Comparison of ENCODE assay signal across 23 cellular contexts in the genomic region with DNA sequence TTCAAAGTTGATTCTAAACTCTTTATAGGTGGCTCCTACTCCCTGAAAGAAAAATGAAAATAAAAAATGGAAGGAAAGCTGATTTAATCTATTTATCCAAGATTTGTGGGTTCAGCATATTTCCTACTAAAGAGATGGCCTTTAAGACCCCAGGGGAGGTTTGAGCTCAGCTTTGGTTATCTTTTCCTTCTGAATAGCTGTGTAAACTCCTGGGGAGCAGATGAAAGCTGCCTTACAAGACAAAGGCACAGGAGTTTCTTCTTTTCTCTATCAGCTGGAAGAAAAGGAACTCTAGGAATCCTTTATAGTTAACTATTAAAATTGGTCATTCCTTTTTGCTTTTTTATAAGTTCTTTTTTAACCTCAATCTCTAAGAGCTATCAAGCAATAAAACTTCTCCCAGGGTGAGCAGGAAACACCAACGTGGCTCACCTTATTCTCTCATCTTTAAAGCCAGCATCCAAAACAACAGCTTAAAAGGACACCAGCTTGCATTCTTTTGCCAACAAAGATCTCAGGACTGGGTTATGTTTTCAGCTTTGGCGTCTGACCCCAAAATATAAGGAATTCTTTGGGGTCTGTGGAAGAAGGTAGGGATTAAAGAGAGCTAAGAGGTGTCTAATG.
A peak's percentile ranks its signal among the peaks of the same experiment; 100 is the strongest.
DNase-seq lines count a peak whose midpoint lies in the region; FAIRE-seq and TF ChIP-seq lines count a peak whose summit lies in the region.
"Had no signal": no experiment of that assay in that cellular context is flagged by ENCODE, and none has a peak within 500 bp of the region (broad histone marks: within the 10 kb centered on the region; RNA-seq: fewer than 3 reads in every experiment).

No MANE protein-coding gene starts in this region.

- BruUV-seq in endothelial cell of umbilical vein (replicated peaks; lab: Mats Ljungman, UMichigan), result TSS peak; percentile 37

- no peak overlapping the region for H3K4me3 ChIP-seq in endothelial cell of umbilical vein (replicated peaks in 1 of 3; ENCODE audit: insufficient read depth in 1 of 3, low read depth in 1 of 3, low read length in 3 of 3)
- no peak overlapping the region for H3K4me3 ChIP-seq in parathyroid adenoma (ENCODE audit: low read depth, low read length)
- no peak overlapping the region for H3K4me3 ChIP-seq in vagina
- H3K4me3 ChIP-seq: breast epithelium, lung, psoas muscle, SK-N-MC, stomach, tibial artery had no signal

- H3K36me3 ChIP-seq in endothelial cell of umbilical vein (ENCODE audit: control insufficient read depth in 2 of 2, extremely low read depth in 1 of 2, insufficient read depth in 2 of 2, low read length in 2 of 2), result no peaks in the 10 kb centered on the region
- no peaks in the 10 kb centered on the region for H3K36me3 ChIP-seq in parathyroid adenoma (ENCODE audit: control insufficient read depth, insufficient read depth, low read length)
- no peaks in the 10 kb centered on the region for H3K36me3 ChIP-seq in vagina
- H3K36me3 ChIP-seq: breast epithelium, stomach, tibial artery had no signal

- peak overlapping the region; percentile 41 for H3K4me2 ChIP-seq in endothelial cell of umbilical vein (ENCODE audit: insufficient read depth, low read length)
- H3K4me2 ChIP-seq in parathyroid adenoma (ENCODE audit: low read length), result no peak overlapping the region

- H3K27ac ChIP-seq in endothelial cell of umbilical vein (ENCODE audit: insufficient read depth, low read depth, low read length) (no peak overlapping the region), parathyroid adenoma (no peak overlapping the region), vagina (no peak overlapping the region)
- H3K27ac ChIP-seq: breast epithelium, psoas muscle, SK-N-MC, stomach, tibial artery had no signal

- no peaks in the 10 kb centered on the region for H3K9me1 ChIP-seq in endothelial cell of umbilical vein (replicated peaks; ENCODE audit: control insufficient read depth, extremely low read depth, insufficient read depth, low read length)

- dilution Hi-C loops in endothelial cell of umbilical vein (cut with MboI; ENCODE audit: extremely low pct_ligation_motif_present, low sequenced_read_pairs), result no loop called here

- H3K4me1 ChIP-seq in endothelial cell of umbilical vein (ENCODE audit: control insufficient read depth, extremely low read depth, insufficient read depth, low read length) (peaks cover 25% of the 10 kb centered on the region), parathyroid adenoma (peaks cover 16% of the 10 kb centered on the region), vagina (peaks cover under 1% of the 10 kb centered on the region)
- H3K4me1 ChIP-seq: breast epithelium, tibial artery had no signal

- no peak for TF ChIP-seq POLR2A in endothelial cell of umbilical vein (IDR thresholded peaks at IDR 0.05; ENCODE audit: low read depth, low read length)
- no peak for TF ChIP-seq POLR2A in vagina (IDR thresholded peaks at IDR 0.05)

- FAIRE-seq in endothelial cell of umbilical vein (lab: Jason Lieb, UNC), result no peak
- FAIRE-seq: colon, kidney had no signal

- H2AFZ ChIP-seq in endothelial cell of umbilical vein (ENCODE audit: low read depth, low read length) (no peak overlapping the region), parathyroid adenoma (peak overlapping the region; percentile 56)

- intact Hi-C loops in endothelial cell of umbilical vein (cut with micrococcal nuclease) (no loop called here), vagina (cut with DNase I) (no loop called here)

- POLR2A ChIA-PET in endothelial cell of umbilical vein (lab: Charles Lee), result interaction anchor here (0.9 kb wide), 1 partner anchor 8 kb away, joined by 4 read pairs; no protein-coding TSS in a partner anchor

- CTCF ChIA-PET in endothelial cell of umbilical vein (lab: Charles Lee), result interaction anchor here (0.8 to 2.6 kb wide), 7 partner anchors 8 to 54 kb away, joined by 3 to 14 read pairs (median 4); no protein-coding TSS in a partner anchor

- H4K20me1 ChIP-seq in endothelial cell of umbilical vein (replicated peaks; ENCODE audit: control insufficient read depth, extremely low read depth, insufficient read depth, low read length), result no peaks in the 10 kb centered on the region

- TF ChIP-seq CTCF in endothelial cell of umbilical vein (IDR thresholded peaks at IDR 0.05; ENCODE audit: extremely low read depth in 1 of 2, insufficient read depth in 1 of 2, low read depth in 1 of 2, low read length in 2 of 2) (no peak), parathyroid adenoma (IDR thresholded peaks at IDR 0.05) (no peak), vagina (IDR thresholded peaks at IDR 0.05) (no peak)

- H3K27me3 ChIP-seq in endothelial cell of umbilical vein (ENCODE audit: control insufficient read depth in 2 of 2, insufficient read depth in 2 of 2, low read length in 2 of 2), result no peaks in the 10 kb centered on the region
- H3K27me3 ChIP-seq in parathyroid adenoma (ENCODE audit: control insufficient read depth, insufficient read depth, low read length), result no peaks in the 10 kb centered on the region
- H3K27me3 ChIP-seq in vagina, result no peaks in the 10 kb centered on the region
- H3K27me3 ChIP-seq: breast epithelium, stomach, tibial artery had no signal

- H3K9ac ChIP-seq in endothelial cell of umbilical vein (replicated peaks; ENCODE audit: extremely low read depth, insufficient read depth, low read length) (no peak overlapping the region), parathyroid adenoma (no peak overlapping the region)

- H3K9me3 ChIP-seq in endothelial cell of umbilical vein (replicated peaks; ENCODE audit: control insufficient read depth, insufficient read depth, low read length) (no peaks in the 10 kb centered on the region), parathyroid adenoma (ENCODE audit: control insufficient read depth, low read length) (no peaks in the 10 kb centered on the region), vagina (no peaks in the 10 kb centered on the region)
- H3K9me3 ChIP-seq: breast epithelium, psoas muscle, stomach, tibial artery had no signal

- DNase-seq in DMS79 treated with DMSO at 0.1 percent for 48 hours (lab: John Stamatoyannopoulos, UW) (peak; percentile 80), DMS79 (lab: John Stamatoyannopoulos, UW) (no peak), NCI-H146 (lab: John Stamatoyannopoulos, UW) (peak; percentile 62), endothelial cell of umbilical vein (ENCODE audit: low read depth, low spot score) (peak; percentile 10), vagina (ENCODE audit: extremely low spot score in 2 of 2) (no peak), MV-4-11 (lab: John Stamatoyannopoulos, UW) (no peak), ureter (ENCODE audit: low spot score) (no peak)
- DNase-seq: activated CD4-positive, alpha-beta T cell treated with anti-CD3 and anti-CD28 coated beads, Interleukin-2, amount 10 ng/mL, durations not matched to agents 24 days and 14 days; activated naive CD4-positive, alpha-beta T cell treated with anti-CD3 and anti-CD28 coated beads, Interleukin-2, amount 10 ng/mL, durations not matched to agents 7 days and 5 days; effector memory CD4-positive, alpha-beta T cell; KG1; kidney; NCI-H1694 treated with DMSO at 0.1 percent for 48 hours; psoas muscle; stimulated activated CD8-positive, alpha-beta memory T cell treated with anti-CD3 and anti-CD28 coated beads, Interleukin-4, amount 100 ng/mL, for 48 hours; T-helper 2 cell; tibial artery had no signal

- H3K79me2 ChIP-seq in endothelial cell of umbilical vein (ENCODE audit: control insufficient read depth, insufficient read depth, low read length) (no peaks in the 10 kb centered on the region), parathyroid adenoma (no peaks in the 10 kb centered on the region)

TF ChIP-seq in endothelial cell of umbilical vein, 7 proteins besides CTCF, POLR2A, EP300 and RAD21:
- TF ChIP-seq EZH2 (IDR thresholded peaks at IDR 0.05; ENCODE audit: borderline replicate concordance, low read depth, low read length, severe bottlenecking) (no peak), JUN (IDR thresholded peaks at IDR 0.05; ENCODE audit: borderline replicate concordance, insufficient read depth, insufficient read length, low read depth) (no peak), MYC (IDR thresholded peaks at IDR 0.05; ENCODE audit: low read depth, low read length) (no peak), GATA2 (IDR thresholded peaks at IDR 0.05; ENCODE audit: insufficient read depth, insufficient read length, low read depth, low read length) (no peak), FOS (IDR thresholded peaks at IDR 0.05; ENCODE audit: borderline replicate concordance, insufficient read depth, low read length) (no peak), POLR2AphosphoS5 (IDR thresholded peaks at IDR 0.05; ENCODE audit: insufficient read depth, low read depth, low read length) (no peak)
- TF ChIP-seq, protein P1, sequence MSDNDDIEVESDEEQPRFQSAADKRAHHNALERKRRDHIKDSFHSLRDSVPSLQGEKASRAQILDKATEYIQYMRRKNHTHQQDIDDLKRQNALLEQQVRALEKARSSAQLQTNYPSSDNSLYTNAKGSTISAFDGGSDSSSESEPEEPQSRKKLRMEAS (IDR thresholded peaks at IDR 0.05; ENCODE audit: insufficient read depth, insufficient read length), result no peak

Comparison
In these comparisons a context has a peak if more than half of its experiments do, and no peak if none do; other contexts are left out.
1. DNase-seq: peak in DMS79 treated with DMSO at 0.1 percent for 48 hours (single experiment), NCI-H146 (single experiment) and endothelial cell of umbilical vein (single experiment); none in DMS79 (single experiment), vagina (0 of 2), MV-4-11 (single experiment) and ureter (single experiment).